ENCODE assay signal across 8 cellular contexts in the genomic region with DNA sequence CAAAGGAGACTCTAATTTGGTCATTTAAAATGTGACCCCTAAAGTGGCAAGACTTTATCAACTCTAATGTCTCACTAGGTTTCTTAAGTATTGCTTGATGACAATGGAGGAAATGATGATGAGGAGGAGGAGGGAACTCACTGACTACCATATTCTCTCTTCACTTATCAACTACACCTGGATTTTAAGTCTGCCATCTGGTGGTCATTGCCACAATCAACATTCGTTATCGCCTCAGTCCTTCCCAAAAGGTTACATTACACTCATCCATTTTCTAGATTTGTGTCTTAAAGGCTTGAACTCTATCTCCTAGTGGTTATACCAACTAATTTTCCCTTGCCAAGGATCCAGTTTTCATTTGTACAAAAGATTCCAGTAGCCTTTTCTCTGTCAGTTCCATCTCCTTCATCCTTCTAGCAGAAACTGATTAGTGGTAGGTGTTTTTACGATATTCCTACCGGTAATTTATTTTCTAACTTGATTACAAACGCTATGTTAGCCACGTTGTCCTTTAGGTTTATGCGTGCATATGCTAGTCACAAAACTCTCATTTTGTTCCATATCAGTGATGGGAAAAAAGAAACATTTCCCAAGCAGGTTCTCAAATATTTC.
DNase-seq lines count a peak whose midpoint lies in the region; ATAC-seq and TF ChIP-seq lines count a peak whose summit lies in the region.

No MANE protein-coding gene starts in this region.

- H3K36me3 ChIP-seq in heart left ventricle (no peaks in the 10 kb centered on the region), brain microvascular endothelial cell (replicated peaks) (no peaks in the 10 kb centered on the region), neural cell (ENCODE audit: insufficient read depth, low read length) (no peaks in the 10 kb centered on the region)

- WGBS in heart left ventricle, 4 donors, result 67 to 73% (median 71%) methylated on average over 7 of the region's 7 CpGs

- H3K27me3 ChIP-seq in heart left ventricle, result peaks cover 0 to 9% (median 0%) of the 10 kb centered on the region in 9 donors
- H3K27me3 ChIP-seq in brain microvascular endothelial cell (replicated peaks), result no peaks in the 10 kb centered on the region
- no peaks in the 10 kb centered on the region for H3K27me3 ChIP-seq in neural cell (ENCODE audit: insufficient read depth, low read depth, low read length)

- H3K9ac ChIP-seq in neural cell (ENCODE audit: low read length), result no peak overlapping the region

- TF ChIP-seq POLR2A in heart left ventricle (IDR thresholded peaks at IDR 0.05), result no peak

- TF ChIP-seq EP300 in neural cell (conservative IDR thresholded peaks at IDR 0.05; ENCODE audit: poor library complexity, severe bottlenecking), result no peak

- no peaks in the 10 kb centered on the region for H3F3A ChIP-seq in neural cell (ENCODE audit: insufficient read depth, low read length, poor library complexity, severe bottlenecking)

- intact Hi-C loops in heart left ventricle (cut with DNase I), result loop anchor here in 7 of 10 donors (5.0 to 10.0 kb wide), 5 partner anchors 352 to 634 kb away; no protein-coding TSS in a partner anchor
- intact Hi-C loops in Right ventricle myocardium inferior (cut with DNase I), result loop anchor here (5.0 to 10.0 kb wide), 2 partner anchors 352 to 634 kb away; no protein-coding TSS in a partner anchor
- intact Hi-C loops in sciatic nerve (cut with DNase I), result no loop called here

- H4K20me1 ChIP-seq in neural cell (ENCODE audit: insufficient read depth), result no peaks in the 10 kb centered on the region

- no peak overlapping the region for H3K27ac ChIP-seq in heart left ventricle
- no peak overlapping the region for H3K27ac ChIP-seq in brain microvascular endothelial cell
- no peak overlapping the region for H3K27ac ChIP-seq in neural cell (ENCODE audit: low read length)

- TF ChIP-seq CTCF in heart left ventricle (IDR thresholded peaks at IDR 0.05) (peak in 9 of 12 donors; percentile 25 to 53 (median 39)), brain microvascular endothelial cell (IDR thresholded peaks at IDR 0.05; ENCODE audit: low read depth, low read length, missing control alignments) (peak; percentile 54), neural cell (IDR thresholded peaks at IDR 0.05; ENCODE audit: poor library complexity, severe bottlenecking) (peak; percentile 54)

- TF ChIP-seq RAD21 in neural cell (conservative IDR thresholded peaks at IDR 0.05), result peak; percentile 42

- no peak for DNase-seq in heart left ventricle
- no peak for DNase-seq in Right ventricle myocardium inferior (ENCODE audit: missing footprints)
- peak; percentile 32 for DNase-seq in LoVo (ENCODE audit: low spot score)
- DNase-seq in brain microvascular endothelial cell, result peak; percentile 9
- DNase-seq in OCI-M2 (lab: John Stamatoyannopoulos, UW; ENCODE audit: unreplicated experiment), result no peak
- DNase-seq in sciatic nerve (ENCODE audit: low spot score), result no peak

- H3K4me2 ChIP-seq in neural cell (ENCODE audit: low read length), result no peak overlapping the region

- H3K4me3 ChIP-seq in heart left ventricle (no peak overlapping the region), brain microvascular endothelial cell (ENCODE audit: low read depth, low read length) (no peak overlapping the region), neural cell (ENCODE audit: low read length) (no peak overlapping the region)

- H3K9me2 ChIP-seq in neural cell (ENCODE audit: insufficient read depth, low read length), result no peaks in the 10 kb centered on the region

- H3K79me2 ChIP-seq in neural cell (replicated peaks; ENCODE audit: insufficient read depth, low read length), result no peaks in the 10 kb centered on the region

- H3K4me1 ChIP-seq in heart left ventricle, result no peaks in the 10 kb centered on the region

- no peak overlapping the region for H2AFZ ChIP-seq in neural cell (ENCODE audit: low read depth, low read length)

- ATAC-seq in heart left ventricle (no peak), Right ventricle myocardium inferior (no peak), GM21515 (IDR thresholded peaks at IDR 0.05; ENCODE audit: unreplicated experiment) (no peak), sciatic nerve (no peak)

- H3K9me3 ChIP-seq in heart left ventricle, result no peaks in the 10 kb centered on the region
- H3K9me3 ChIP-seq in neural cell (ENCODE audit: low read length), result no peaks in the 10 kb centered on the region

- in situ Hi-C loops in brain microvascular endothelial cell (cut with HindIII; ENCODE audit: low pct_ligation_motif_present, low sequenced_read_pairs), result no loop called here

TF ChIP-seq in neural cell, 6 proteins besides CTCF, POLR2A, EP300 and RAD21:
- no peak for TF ChIP-seq POLR2AphosphoS5 (IDR thresholded peaks at IDR 0.05)
- peak; percentile 66 for TF ChIP-seq SMC3 (conservative IDR thresholded peaks at IDR 0.05; ENCODE audit: poor library complexity)

Comparison
In these comparisons a context has a peak if more than half of its experiments do, and no peak if none do; other contexts are left out.
1. DNase-seq: peak in LoVo (single experiment) and brain microvascular endothelial cell (single experiment); none in heart left ventricle (0 of 5), Right ventricle myocardium inferior (single experiment), OCI-M2 (single experiment) and sciatic nerve (single experiment).
2. Peak in every context shown above with its lines, with median percentiles within 50 percentile points of each other: CTCF ChIP-seq.